8 cellular contexts compared by ENCODE assay signal in genomic region chr17:42067371-42068180, GRCh38. TPM values are rescaled to one million over a fixed set of nuclear protein-coding genes. Genes with fewer than 3 reads are reported as not detected.
A peak's percentile ranks its signal among the peaks of the same experiment; 100 is the strongest.
DNase-seq lines count a peak whose midpoint lies in the region; ATAC-seq and TF ChIP-seq lines count a peak whose summit lies in the region.

No MANE protein-coding gene starts in this region.

- no peaks in the 10 kb centered on the region for H3K36me3 ChIP-seq in lung (ENCODE audit: control insufficient read depth in 2 of 2, insufficient read depth in 2 of 2, low read length in 2 of 2)

- no peaks in the 10 kb centered on the region for H3K9me3 Mint-ChIP-seq in chondrocyte (ENCODE audit: low read depth)

- H3K4me3 Mint-ChIP-seq in chondrocyte (ENCODE audit: unreplicated experiment), result no peak overlapping the region

- POLR2A ChIA-PET in GM10248 (lab: Yijun Ruan, JAX), result no interaction called here

- no peak overlapping the region for H3K27ac Mint-ChIP-seq in chondrocyte (ENCODE audit: unreplicated experiment)

- H3K9me3 ChIP-seq in lung (ENCODE audit: control insufficient read depth in 2 of 2, insufficient read depth in 1 of 2, low read length in 1 of 2), result no peaks in the 10 kb centered on the region

- peaks cover 13% of the 10 kb centered on the region for H3K27me3 Mint-ChIP-seq in chondrocyte (ENCODE audit: low read depth)

- no peaks in the 10 kb centered on the region for H3K27me3 ChIP-seq in lung (ENCODE audit: control insufficient read depth, insufficient read depth)

- H3K27ac ChIP-seq in lung (ENCODE audit: low read depth in 1 of 2, low read length in 1 of 2), result no peak overlapping the region

- peaks cover 3 to 4% of the 10 kb centered on the region in 2 donors for H3K4me1 ChIP-seq in lung (ENCODE audit: control insufficient read depth in 2 of 2, insufficient read depth in 2 of 2, low read length in 2 of 2)

- DNase-seq in GM10248 (ENCODE audit: extremely low spot score), result peak; percentile 73
- DNase-seq in NCI-H1092 (lab: John Stamatoyannopoulos, UW), result peak; percentile 28
- DNase-seq in activated CD4-positive, alpha-beta T cell treated with anti-CD3 and anti-CD28 coated beads for 24 hours (ENCODE audit: low read depth in 2 of 2), result peak; percentile 50 to 68
- DNase-seq in chondrocyte (ENCODE audit: low spot score), result no peak
- peak; percentile 67 for DNase-seq in lung (ENCODE audit: low spot score)
- peak; percentile 61 for DNase-seq in stimulated activated CD8-positive, alpha-beta memory T cell treated with anti-CD3 and anti-CD28 coated beads, Interleukin-15, amount 100 ng/mL, for 1 hour (ENCODE audit: low read depth)

- CTCF ChIA-PET in GM10248 (lab: Yijun Ruan, JAX), result interaction anchor here (0.7 to 8.8 kb wide), 27 partner anchors 8 to 118 kb away, joined by 3 to 70 read pairs (median 7); partner anchors contain the start of genes DHX58, DNAJC7, KAT2A and KCNH4

- H3K36me3 Mint-ChIP-seq in chondrocyte (ENCODE audit: low read depth), result no peaks in the 10 kb centered on the region

- ATAC-seq in lung (ENCODE audit: insufficient read depth, low FRiP score), result no peak
- ATAC-seq in GM18520 (IDR thresholded peaks at IDR 0.05; ENCODE audit: unreplicated experiment), result no peak
- no peak for ATAC-seq in GM19351 (IDR thresholded peaks at IDR 0.05; ENCODE audit: unreplicated experiment)

- no peak overlapping the region for H3K4me3 ChIP-seq in lung

- peak; percentile 93 for TF ChIP-seq CTCF in GM10248 (IDR thresholded peaks at IDR 0.05; ENCODE audit: control extremely low read depth, extremely low read depth, low read depth, missing control alignments)
- TF ChIP-seq CTCF in chondrocyte (IDR thresholded peaks at IDR 0.05), result peak; percentile 86
- peak; percentile 70 for TF ChIP-seq CTCF in lung (IDR thresholded peaks at IDR 0.05; ENCODE audit: control extremely low read depth, extremely low read depth)

- no peaks in the 10 kb centered on the region for H3K4me1 Mint-ChIP-seq in chondrocyte (ENCODE audit: low read depth)

- 44 to 52% methylated on average over 14 of the region's 14 CpGs for WGBS in lung, 2 donors

RNA-seq across cellular contexts. Expression of gene C17orf113, which starts 17.2 kb away (rescaled TPM):
- total RNA-seq in chondrocyte (0.24 to 0.77 TPM (median 0.62 TPM) in 3 replicates), lung (1 to 10 TPM; 1.7 to 3.6 TPM)
- polyA plus RNA-seq in lung, result under 1 TPM; 0.38 to 0.71 TPM

RNA-seq across cellular contexts. Expression of gene ZNF385C, which starts 30.7 kb away (rescaled TPM):
- total RNA-seq in chondrocyte (0.07 to 0.18 TPM in 2 of 3 replicates, not detected in the other), lung (under 1 TPM; 0.34 to 0.40 TPM)
- polyA plus RNA-seq in lung, result under 1 TPM; 0.14 to 0.57 TPM

RNA-seq across cellular contexts. Expression of gene DHX58, which starts 44.9 kb away (rescaled TPM):
- total RNA-seq in chondrocyte (0.53 to 0.64 TPM (median 0.55 TPM) in 3 replicates), lung (10 to 100 TPM; 14.7 to 28.6 TPM)
- 10 to 100 TPM; 22.9 to 35.1 TPM for polyA plus RNA-seq in lung

RNA-seq across cellular contexts. Expression of gene NKIRAS2, which starts 47.7 kb away (rescaled TPM):
- total RNA-seq in chondrocyte, result 54.7 to 57.0 TPM (median 56.9 TPM) in 3 replicates
- total RNA-seq in lung, result 10 to 100 TPM; 29.2 to 32.0 TPM
- polyA plus RNA-seq in lung, result 10 to 100 TPM; 32.7 to 44.2 TPM

RNA-seq across cellular contexts. Expression of gene DNAJC7, which starts 50.3 kb away (rescaled TPM):
- total RNA-seq in chondrocyte, result 51.1 to 61.0 TPM (median 51.2 TPM) in 3 replicates
- total RNA-seq in lung, result 10 to 100 TPM; 84.1 to 89.3 TPM
- 10 to 100 TPM; 66.2 to 81.8 TPM for polyA plus RNA-seq in lung
